ENCODE assay signal across 15 cellular contexts in the genomic region with DNA sequence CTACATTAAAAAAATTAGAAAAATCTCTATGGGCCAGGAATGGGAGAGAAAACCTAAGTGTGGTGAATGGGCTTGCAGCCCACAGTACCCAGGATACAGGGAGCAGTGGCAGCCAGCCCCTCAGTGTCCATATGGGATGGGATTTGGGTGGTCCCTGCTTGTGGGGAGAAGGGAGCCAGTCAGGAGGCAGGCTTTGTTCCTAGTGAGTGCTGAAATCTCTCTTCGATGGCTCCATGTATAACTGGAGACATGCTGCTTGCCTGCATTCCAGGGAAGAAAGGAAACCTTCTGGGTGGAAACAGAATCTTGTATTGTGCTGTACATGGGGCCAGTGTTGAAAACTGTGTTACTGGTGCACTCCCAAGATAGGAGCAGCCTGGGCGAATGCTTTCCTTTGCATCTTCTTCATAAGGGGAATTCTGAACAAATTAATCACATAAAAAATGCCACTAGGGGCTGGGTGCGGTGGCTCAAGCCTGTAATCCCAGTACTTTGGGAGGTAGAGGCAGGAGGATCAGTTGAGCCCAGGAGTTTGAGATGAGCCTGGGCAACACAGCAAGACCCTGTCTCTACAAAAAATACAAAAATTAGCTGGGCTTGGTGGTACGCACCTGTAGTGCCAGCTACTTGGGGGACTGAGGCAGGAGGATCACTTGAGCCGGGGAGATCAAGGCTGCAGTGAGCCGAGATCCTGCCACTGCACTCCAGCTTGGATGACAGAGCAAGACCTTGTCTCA. TPM values are rescaled to one million over a fixed set of nuclear protein-coding genes. Genes with fewer than 3 reads are reported as not detected.
DNase-seq lines count a peak whose midpoint lies in the region; ATAC-seq and TF ChIP-seq lines count a peak whose summit lies in the region.
"Had no signal": no experiment of that assay in that cellular context is flagged by ENCODE, and none has a peak within 500 bp of the region (broad histone marks: within the 10 kb centered on the region; RNA-seq: fewer than 3 reads in every experiment).

No MANE protein-coding gene starts in this region.

- 67% methylated on average over 2 to 3 of the region's 6 CpGs for WGBS in mesodermal cell (ENCODE audit: insufficient coverage in 2 of 2), 2 experiments

- intact Hi-C loops in left ventricle myocardium superior (cut with micrococcal nuclease) = no loop called here

- H3K4me3 ChIP-seq in cardiac muscle cell (no peak overlapping the region), mesodermal cell (ENCODE audit: extremely low read depth, insufficient read depth, low read length, poor library complexity, severe bottlenecking) (no peak overlapping the region)
- H3K4me3 ChIP-seq: prostate gland had no signal

- H3K4me1 Mint-ChIP-seq in brain (peaks cover 39% of the 10 kb centered on the region), type B pancreatic cell (ENCODE audit: unreplicated experiment) (peaks cover 26% of the 10 kb centered on the region)
- H3K4me1 Mint-ChIP-seq: activated B cell treated with CpG ODN at 0.5 μM for 24 hours; CD8-positive, alpha-beta memory T cell had no signal

- H3K9me3 ChIP-seq in cardiac muscle cell (ENCODE audit: low read depth) = no peaks in the 10 kb centered on the region
- H3K9me3 ChIP-seq in mesodermal cell (ENCODE audit: control insufficient read depth, low read length) = no peaks in the 10 kb centered on the region
- H3K9me3 ChIP-seq: prostate gland had no signal

- H3K4me1 ChIP-seq in cardiac muscle cell (ENCODE audit: low read depth) (peaks cover 28% of the 10 kb centered on the region), mesodermal cell (ENCODE audit: control insufficient read depth, insufficient read depth, low read length, poor library complexity, severe bottlenecking) (peaks cover 15% of the 10 kb centered on the region)

- no peak for DNase-seq in cardiac muscle cell (ENCODE audit: low read depth in 1 of 2, low spot score in 1 of 2)
- no peak for DNase-seq in left ventricle myocardium superior
- DNase-seq in type B pancreatic cell (ENCODE audit: extremely low spot score, unreplicated experiment) = no peak
- DNase-seq in CD1c-positive myeloid dendritic cell (ENCODE audit: extremely low spot score) = no peak
- DNase-seq in activated T-cell treated with anti-CD3 and anti-CD28 coated beads, Interleukin-2, amount 50 U/mL, for 48 hours = no peak
- DNase-seq: activated B cell treated with CpG ODN at 0.5 μM for 24 hours; activated naive CD4-positive, alpha-beta T cell treated with anti-CD3 and anti-CD28 coated beads, Interleukin-2, amount 50 U/mL, for 16 hours; CD8-positive, alpha-beta memory T cell; kidney; NCI-H187; NCI-H524 treated with DMSO at 0.1 percent for 48 hours had no signal

- H3K27ac ChIP-seq in cardiac muscle cell (peak overlapping the region; percentile 72), mesodermal cell (ENCODE audit: low read depth, low read length, severe bottlenecking) (peak overlapping the region; percentile 75)
- H3K27ac ChIP-seq: prostate gland had no signal

- peaks cover 7% of the 10 kb centered on the region for H3K27me3 Mint-ChIP-seq in brain
- no peaks in the 10 kb centered on the region for H3K27me3 Mint-ChIP-seq in type B pancreatic cell

- peak overlapping the region in 4 of 5 experiments; percentile 32 to 94 (median 59) for H3K27ac Mint-ChIP-seq in brain
- H3K27ac Mint-ChIP-seq in type B pancreatic cell = peak overlapping the region; percentile 95
- H3K27ac Mint-ChIP-seq: activated B cell treated with CpG ODN at 0.5 μM for 24 hours; CD8-positive, alpha-beta memory T cell had no signal

- TF ChIP-seq CTCF in cardiac muscle cell (IDR thresholded peaks at IDR 0.05; ENCODE audit: low read depth, low read length) = no peak
- no peak for TF ChIP-seq CTCF in brain (conservative IDR thresholded peaks at IDR 0.05)
- no peak for TF ChIP-seq CTCF in type B pancreatic cell (conservative IDR thresholded peaks at IDR 0.05)

- H3K27me3 ChIP-seq in cardiac muscle cell = no peaks in the 10 kb centered on the region

- H3K36me3 Mint-ChIP-seq in brain = peaks cover 24% of the 10 kb centered on the region
- H3K36me3 Mint-ChIP-seq in type B pancreatic cell = peaks cover 9% of the 10 kb centered on the region
- H3K36me3 Mint-ChIP-seq: CD8-positive, alpha-beta memory T cell had no signal

- no peaks in the 10 kb centered on the region for H3K36me3 ChIP-seq in cardiac muscle cell
- peaks cover 31% of the 10 kb centered on the region for H3K36me3 ChIP-seq in mesodermal cell (ENCODE audit: control insufficient read depth, insufficient read depth, low read length)
- H3K36me3 ChIP-seq: prostate gland had no signal

- no peak for ATAC-seq in left ventricle myocardium superior
- ATAC-seq in GM19351 (IDR thresholded peaks at IDR 0.05; ENCODE audit: unreplicated experiment) = no peak

- H3K4me3 Mint-ChIP-seq in brain = peak overlapping the region in 1 of 5 experiments; percentile 2
- H3K4me3 Mint-ChIP-seq in type B pancreatic cell = peak overlapping the region; percentile 66
- H3K4me3 Mint-ChIP-seq: activated B cell treated with CpG ODN at 0.5 μM for 24 hours; CD8-positive, alpha-beta memory T cell had no signal

- H3K9me3 Mint-ChIP-seq in brain (peaks cover 0 to 7% (median 3%) of the 10 kb centered on the region in 5 experiments), type B pancreatic cell (no peaks in the 10 kb centered on the region)
- H3K9me3 Mint-ChIP-seq: CD8-positive, alpha-beta memory T cell had no signal

RNA-seq across cellular contexts. Expression of a gene that starts 36.0 kb away (rescaled TPM):
- total RNA-seq in cardiac muscle cell = 64.8 and 89.7 TPM in 2 replicates
- polyA plus RNA-seq in cardiac muscle cell = 23.2 and 37.4 TPM in 2 replicates
- total RNA-seq in left ventricle myocardium superior = 19.2 TPM
- polyA plus RNA-seq in brain (ENCODE audit: insufficient read depth, low read depth, low replicate concordance) = 10.6 TPM
- polyA plus RNA-seq in mesodermal cell (2013, experiment 1 of 2) = 42.9 TPM
- 30.9 TPM for polyA plus RNA-seq in mesodermal cell (2013, experiment 2 of 2)
- 66.6 and 129 TPM in 2 replicates for total RNA-seq in type B pancreatic cell (ENCODE audit: low replicate concordance)

RNA-seq across cellular contexts. Expression of a gene that starts 41.6 kb away (rescaled TPM):
- 24.8 and 41.4 TPM in 2 replicates for total RNA-seq in cardiac muscle cell
- polyA plus RNA-seq in cardiac muscle cell = 60.0 and 62.8 TPM in 2 replicates
- total RNA-seq in left ventricle myocardium superior = 33.1 TPM
- polyA plus RNA-seq in brain (ENCODE audit: insufficient read depth, low read depth, low replicate concordance) = 31.1 TPM
- polyA plus RNA-seq in mesodermal cell (2013, experiment 1 of 2) = 34.0 TPM
- 28.1 TPM for polyA plus RNA-seq in mesodermal cell (2013, experiment 2 of 2)
- 28.7 and 30.5 TPM in 2 replicates for total RNA-seq in type B pancreatic cell (ENCODE audit: low replicate concordance)
